ENCODE assay signal across 8 cellular contexts in genomic region chr1:165073402-165074007, GRCh38.
DNase-seq lines count a peak whose midpoint lies in the region; ATAC-seq and TF ChIP-seq lines count a peak whose summit lies in the region.

No MANE protein-coding gene starts in this region.

- whole genome bisulfite sequencing in upper lobe of left lung, 2 donors, result 21 to 23% methylated on average over 4 of the region's 4 CpGs

- H3K36me3 Mint-ChIP-seq in activated CD8-positive, alpha-beta T cell treated with anti-CD3 and anti-CD28 coated beads for 36 hours (ENCODE audit: low read depth), result no peaks in the 10 kb centered on the region
- H3K36me3 Mint-ChIP-seq in activated CD8-positive, alpha-beta T cell treated with anti-CD3 and anti-CD28 coated beads, Interleukin-2, amount 10 ng/mL, durations not matched to agents 7 days and 5 days (ENCODE audit: low read depth), result no peaks in the 10 kb centered on the region
- H3K36me3 Mint-ChIP-seq in activated T-helper 17 cell treated with anti-CD3 and anti-CD28 coated beads, Interleukin-2, amount 50 U/mL, for 72 hours (ENCODE audit: low read depth), result no peaks in the 10 kb centered on the region

- CTCF ChIA-PET in activated CD8-positive, alpha-beta T cell treated with anti-CD3 and anti-CD28 coated beads for 36 hours (lab: Charles Lee), result interaction anchor here (0.8 to 1.6 kb wide), 5 partner anchors 9 to 1663 kb away, joined by 3 to 4 read pairs (median 3); no protein-coding TSS in a partner anchor
- CTCF ChIA-PET in activated CD8-positive, alpha-beta T cell treated with anti-CD3 and anti-CD28 coated beads, Interleukin-2, amount 10 ng/mL, durations not matched to agents 7 days and 5 days (lab: Charles Lee), result interaction anchor here (1.0 kb wide), 1 partner anchor 286 kb away, joined by 3 read pairs; no protein-coding TSS in a partner anchor

- TF ChIP-seq EP300 in upper lobe of left lung (IDR thresholded peaks at IDR 0.05), result no peak

- no peak overlapping the region for H3K27ac Mint-ChIP-seq in activated CD8-positive, alpha-beta T cell treated with anti-CD3 and anti-CD28 coated beads for 36 hours
- H3K27ac Mint-ChIP-seq in activated CD8-positive, alpha-beta T cell treated with anti-CD3 and anti-CD28 coated beads, Interleukin-2, amount 10 ng/mL, durations not matched to agents 7 days and 5 days, result no peak overlapping the region
- H3K27ac Mint-ChIP-seq in activated T-helper 17 cell treated with anti-CD3 and anti-CD28 coated beads, Interleukin-2, amount 50 U/mL, for 72 hours, result no peak overlapping the region

- H3K4me1 ChIP-seq in breast epithelium (no peaks in the 10 kb centered on the region), upper lobe of left lung (no peaks in the 10 kb centered on the region)

- H3K9me3 ChIP-seq in breast epithelium (no peaks in the 10 kb centered on the region), upper lobe of left lung (no peaks in the 10 kb centered on the region)

- H3K4me1 Mint-ChIP-seq in activated CD8-positive, alpha-beta T cell treated with anti-CD3 and anti-CD28 coated beads for 36 hours (ENCODE audit: low read depth), result no peaks in the 10 kb centered on the region
- H3K4me1 Mint-ChIP-seq in activated CD8-positive, alpha-beta T cell treated with anti-CD3 and anti-CD28 coated beads, Interleukin-2, amount 10 ng/mL, durations not matched to agents 7 days and 5 days (ENCODE audit: low read depth), result no peaks in the 10 kb centered on the region
- no peaks in the 10 kb centered on the region for H3K4me1 Mint-ChIP-seq in activated T-helper 17 cell treated with anti-CD3 and anti-CD28 coated beads, Interleukin-2, amount 50 U/mL, for 72 hours

- no peaks in the 10 kb centered on the region for H3K9me3 Mint-ChIP-seq in activated CD8-positive, alpha-beta T cell treated with anti-CD3 and anti-CD28 coated beads for 36 hours
- no peaks in the 10 kb centered on the region for H3K9me3 Mint-ChIP-seq in activated CD8-positive, alpha-beta T cell treated with anti-CD3 and anti-CD28 coated beads, Interleukin-2, amount 10 ng/mL, durations not matched to agents 7 days and 5 days (ENCODE audit: insufficient read depth)
- no peaks in the 10 kb centered on the region for H3K9me3 Mint-ChIP-seq in activated T-helper 17 cell treated with anti-CD3 and anti-CD28 coated beads, Interleukin-2, amount 50 U/mL, for 72 hours

- intact Hi-C loops in activated CD8-positive, alpha-beta T cell treated with anti-CD3 and anti-CD28 coated beads for 36 hours (cut with micrococcal nuclease), result no loop called here
- intact Hi-C loops in breast epithelium (cut with DNase I; ENCODE audit: low total_unique reads), result no loop called here

- TF ChIP-seq CTCF in activated CD8-positive, alpha-beta T cell treated with anti-CD3 and anti-CD28 coated beads for 36 hours (IDR thresholded peaks at IDR 0.05), result peak; percentile 52
- TF ChIP-seq CTCF in breast epithelium (IDR thresholded peaks at IDR 0.05), result peak; percentile 59 to 74 (median 62)
- TF ChIP-seq CTCF in upper lobe of left lung (IDR thresholded peaks at IDR 0.05), result peak in 5 of 6 experiments; percentile 46 to 68 (median 56)

- H3K4me3 Mint-ChIP-seq in activated CD8-positive, alpha-beta T cell treated with anti-CD3 and anti-CD28 coated beads for 36 hours, result no peak overlapping the region
- H3K4me3 Mint-ChIP-seq in activated CD8-positive, alpha-beta T cell treated with anti-CD3 and anti-CD28 coated beads, Interleukin-2, amount 10 ng/mL, durations not matched to agents 7 days and 5 days, result no peak overlapping the region
- no peak overlapping the region for H3K4me3 Mint-ChIP-seq in activated T-helper 17 cell treated with anti-CD3 and anti-CD28 coated beads, Interleukin-2, amount 50 U/mL, for 72 hours

- no peaks in the 10 kb centered on the region for H3K36me3 ChIP-seq in breast epithelium
- no peaks in the 10 kb centered on the region for H3K36me3 ChIP-seq in upper lobe of left lung

- no peak for ATAC-seq in activated CD8-positive, alpha-beta T cell treated with anti-CD3 and anti-CD28 coated beads for 36 hours
- ATAC-seq in activated CD8-positive, alpha-beta T cell treated with anti-CD3 and anti-CD28 coated beads, Interleukin-2, amount 10 ng/mL, durations not matched to agents 7 days and 5 days, result no peak
- ATAC-seq in HG03378 (IDR thresholded peaks at IDR 0.05; ENCODE audit: unreplicated experiment), result peak; percentile 72
- ATAC-seq in upper lobe of left lung (ENCODE audit: low FRiP score in 2 of 2), result peak in 1 of 2 donors; percentile 78
- no peak for ATAC-seq in activated T-helper 17 cell treated with anti-CD3 and anti-CD28 coated beads, Interleukin-2, amount 50 U/mL, for 72 hours (replicated peaks)

- POLR2A ChIA-PET in activated CD8-positive, alpha-beta T cell treated with anti-CD3 and anti-CD28 coated beads for 36 hours (lab: Charles Lee), result interaction anchor here (0.6 kb wide), 1 partner anchor 710 kb away, joined by 3 read pairs; no protein-coding TSS in a partner anchor
- POLR2A ChIA-PET in activated CD8-positive, alpha-beta T cell treated with anti-CD3 and anti-CD28 coated beads, Interleukin-2, amount 10 ng/mL, durations not matched to agents 7 days and 5 days (lab: Charles Lee), result no interaction called here

- H3K4me3 ChIP-seq in breast epithelium (no peak overlapping the region), upper lobe of left lung (no peak overlapping the region)

- H3K27me3 ChIP-seq in breast epithelium, result no peaks in the 10 kb centered on the region
- H3K27me3 ChIP-seq in upper lobe of left lung, result no peaks in the 10 kb centered on the region

- H3K27ac ChIP-seq in breast epithelium, result no peak overlapping the region
- H3K27ac ChIP-seq in upper lobe of left lung, result no peak overlapping the region

- H3K27me3 Mint-ChIP-seq in activated CD8-positive, alpha-beta T cell treated with anti-CD3 and anti-CD28 coated beads for 36 hours, result no peaks in the 10 kb centered on the region
- H3K27me3 Mint-ChIP-seq in activated CD8-positive, alpha-beta T cell treated with anti-CD3 and anti-CD28 coated beads, Interleukin-2, amount 10 ng/mL, durations not matched to agents 7 days and 5 days (ENCODE audit: low read depth), result no peaks in the 10 kb centered on the region
- H3K27me3 Mint-ChIP-seq in activated T-helper 17 cell treated with anti-CD3 and anti-CD28 coated beads, Interleukin-2, amount 50 U/mL, for 72 hours, result no peaks in the 10 kb centered on the region

- no peak for TF ChIP-seq POLR2A in breast epithelium (IDR thresholded peaks at IDR 0.05)
- no peak for TF ChIP-seq POLR2A in upper lobe of left lung (IDR thresholded peaks at IDR 0.05)

- no peak for DNase-seq in activated CD8-positive, alpha-beta T cell treated with anti-CD3 and anti-CD28 coated beads for 36 hours
- no peak for DNase-seq in activated CD8-positive, alpha-beta T cell treated with anti-CD3 and anti-CD28 coated beads, Interleukin-2, amount 10 ng/mL, durations not matched to agents 7 days and 5 days
- peak; percentile 72 for DNase-seq in NCI-H460 (ENCODE audit: extremely low read depth, low read depth)
- no peak for DNase-seq in breast epithelium (ENCODE audit: low spot score in 2 of 2)
- DNase-seq in kidney glomerular epithelial cell (lab: John Stamatoyannopoulos, UW), result peak; percentile 26
- no peak for DNase-seq in upper lobe of left lung

Comparison
In these comparisons a context has a peak if more than half of its experiments do, and no peak if none do; other contexts are left out.
1. DNase-seq: peak in NCI-H460 (single experiment) and kidney glomerular epithelial cell (single experiment); none in activated CD8-positive, alpha-beta T cell treated with anti-CD3 and anti-CD28 coated beads for 36 hours (single experiment), activated CD8-positive, alpha-beta T cell treated with anti-CD3 and anti-CD28 coated beads, Interleukin-2, amount 10 ng/mL, durations not matched to agents 7 days and 5 days (single experiment), breast epithelium (0 of 2) and upper lobe of left lung (0 of 2).
2. Peak in every context shown above with its lines, with median percentiles within 50 percentile points of each other: CTCF ChIP-seq.